15 cellular contexts compared by ENCODE assay signal in the genomic region with DNA sequence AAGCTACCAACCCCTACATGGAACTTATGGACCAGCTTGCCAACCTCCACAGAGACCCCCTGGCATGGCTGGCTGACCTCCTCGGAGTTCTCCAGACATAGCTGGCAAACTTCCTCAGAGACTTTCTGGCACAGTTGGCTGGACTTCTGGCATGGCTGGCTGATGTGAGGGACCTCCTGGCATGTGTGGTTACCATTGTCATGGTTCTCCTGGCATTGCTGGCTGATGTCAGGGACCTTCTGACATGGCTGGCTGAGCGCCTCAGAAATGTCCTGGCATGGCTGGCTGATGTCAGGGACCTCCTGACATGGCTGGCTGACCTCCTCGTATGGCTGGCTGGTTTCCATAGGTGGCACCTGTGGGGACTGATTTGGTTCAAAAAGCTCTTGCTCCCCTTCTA. TPM values are rescaled to one million over a fixed set of nuclear protein-coding genes. Genes with fewer than 3 reads are reported as not detected.
"Had no signal": no experiment of that assay in that cellular context is flagged by ENCODE, and none has a peak within 500 bp of the region (broad histone marks: within the 10 kb centered on the region; RNA-seq: fewer than 3 reads in every experiment).

No MANE protein-coding gene starts in this region.

- DNase-seq: cerebellar nuclear complex; effector memory CD8-positive, alpha-beta T cell; gastrocnemius medialis; kidney; mesendoderm; naive thymus-derived CD4-positive, alpha-beta T cell; nucleus accumbens; ovary; right cardiac atrium; stimulated activated CD4-positive, alpha-beta T cell treated with anti-CD3 and anti-CD28 coated beads, Interleukin-4, amount 100 ng/mL, for 24 hours had no signal

- ATAC-seq: effector memory CD8-positive, alpha-beta T cell; gastrocnemius medialis; naive thymus-derived CD4-positive, alpha-beta T cell; right cardiac atrium; stimulated activated memory B cell treated with anti-CD40 and anti-IgM and Interleukin-4, amounts not matched to agents 10 μg/mL and 1 μg/mL and 100 μg/mL, for 72 hours had no signal

RNA-seq across cellular contexts. Expression of a gene that starts 58.9 kb away (rescaled TPM):
- total RNA-seq: fibroblast of villous mesenchyme; lung microvascular endothelial cell; naive thymus-derived CD4-positive, alpha-beta T cell; posterior vena cava; tibial nerve had no signal
